8 cellular contexts compared by ENCODE assay signal in genomic region chr7:124033093-124033806, GRCh38. TPM values are rescaled to one million over a fixed set of nuclear protein-coding genes. Genes with fewer than 3 reads are reported as not detected.
DNase-seq lines count a peak whose midpoint lies in the region; ATAC-seq, FAIRE-seq and TF ChIP-seq lines count a peak whose summit lies in the region.

No MANE protein-coding gene starts in this region.

- H3K79me2 ChIP-seq in Karpas-422 (ENCODE audit: low read length): no peaks in the 10 kb centered on the region

- DNase-seq in GM12892 (ENCODE audit: insufficient read length) (peak; percentile 11), cerebellar cortex (ENCODE audit: low spot score) (peak; percentile 56), left lobe of liver (ENCODE audit: low spot score) (no peak), testis (peak; percentile 72), Karpas-422 (no peak)

- no peaks in the 10 kb centered on the region for H4K20me1 ChIP-seq in Karpas-422 (ENCODE audit: insufficient read depth, low read depth, low read length)

- H3K36me3 ChIP-seq in testis (ENCODE audit: low read depth, missing control alignments): no peaks in the 10 kb centered on the region
- H3K36me3 ChIP-seq in Karpas-422 (ENCODE audit: insufficient read depth, low read length): no peaks in the 10 kb centered on the region

- TF ChIP-seq POLR2A in GM12892 (IDR thresholded peaks at IDR 0.05; ENCODE audit: low read depth, low read length): no peak
- TF ChIP-seq POLR2A in testis (IDR thresholded peaks at IDR 0.05): no peak

- no peak overlapping the region for H3K9ac ChIP-seq in Karpas-422 (ENCODE audit: low read length)

- peak; percentile 37 for ATAC-seq in HG03354 (IDR thresholded peaks at IDR 0.05; ENCODE audit: poor library complexity, severe bottlenecking, unreplicated experiment)
- peak; percentile 48 for ATAC-seq in left lobe of liver
- ATAC-seq in HG02610 (IDR thresholded peaks at IDR 0.05; ENCODE audit: unreplicated experiment): no peak
- ATAC-seq in GM21619 (IDR thresholded peaks at IDR 0.05; ENCODE audit: unreplicated experiment): no peak

- no peak overlapping the region for H2AFZ ChIP-seq in Karpas-422 (ENCODE audit: low read length)

- H3K9me2 ChIP-seq in Karpas-422 (replicated peaks; ENCODE audit: insufficient read depth, low read length): no peaks in the 10 kb centered on the region

- H3K4me1 ChIP-seq in testis (peaks cover 5% of the 10 kb centered on the region), Karpas-422 (ENCODE audit: low read length) (no peaks in the 10 kb centered on the region)

- no peaks in the 10 kb centered on the region for H3K9me3 ChIP-seq in testis
- H3K9me3 ChIP-seq in Karpas-422 (ENCODE audit: low read length): no peaks in the 10 kb centered on the region

- FAIRE-seq in GM12892 (lab: Jason Lieb, UNC): no peak

- H3K27ac ChIP-seq in testis (peak overlapping the region; percentile 80 to 81), Karpas-422 (ENCODE audit: low read length) (no peak overlapping the region)

- no peaks in the 10 kb centered on the region for H3K27me3 ChIP-seq in testis
- no peaks in the 10 kb centered on the region for H3K27me3 ChIP-seq in Karpas-422 (ENCODE audit: low read length)

- intact Hi-C loops in testis (cut with DNase I; ENCODE audit: low total_unique reads): no loop called here

- H3K4me2 ChIP-seq in Karpas-422 (ENCODE audit: low read depth, low read length, poor library complexity, severe bottlenecking): no peak overlapping the region

- WGBS in testis, 2 donors: 0 to 1% methylated on average over 12 to 59 of the region's 71 CpGs

- no peak for TF ChIP-seq CTCF in testis (IDR thresholded peaks at IDR 0.05)

- H3K4me3 ChIP-seq in testis: peak overlapping the region; percentile 57 to 69
- no peak overlapping the region for H3K4me3 ChIP-seq in Karpas-422 (ENCODE audit: low read length)

RNA-seq across cellular contexts. Expression of gene TMEM229A, which starts 0.4 kb away (rescaled TPM):
- not detected for polyA plus RNA-seq in GM12892 (2012; ENCODE audit: missing spikeins)
- not detected for total RNA-seq in left lobe of liver
- 10 to 100 TPM; 51.0 to 58.8 TPM for total RNA-seq in testis
- 12.3 TPM for polyA plus RNA-seq in testis (ENCODE audit: insufficient read depth, low read depth, low replicate concordance)
- total RNA-seq in Karpas-422 (2014; rRNA removed; shearing (Covaris generic); ENCODE audit: low replicate concordance): not detected in 2 replicates

Comparison
In these comparisons a context has a peak if more than half of its experiments do, and no peak if none do; other contexts are left out.
1. DNase-seq: peak in GM12892 (single experiment), cerebellar cortex (single experiment) and testis (single experiment); none in left lobe of liver (single experiment) and Karpas-422 (single experiment).
2. ATAC-seq: peak in HG03354 (single experiment) and left lobe of liver (single experiment); none in HG02610 (single experiment) and GM21619 (single experiment).
3. RNA of gene TMEM229A, which starts 0.4 kb away (total RNA-seq): 51.0 to 58.8 TPM in testis; not detected in left lobe of liver (single experiment) and not detected in Karpas-422; every median in the first group is over 10 times any median in the second.